Comparison of ENCODE assay signal across 13 cellular contexts in the genomic region with DNA sequence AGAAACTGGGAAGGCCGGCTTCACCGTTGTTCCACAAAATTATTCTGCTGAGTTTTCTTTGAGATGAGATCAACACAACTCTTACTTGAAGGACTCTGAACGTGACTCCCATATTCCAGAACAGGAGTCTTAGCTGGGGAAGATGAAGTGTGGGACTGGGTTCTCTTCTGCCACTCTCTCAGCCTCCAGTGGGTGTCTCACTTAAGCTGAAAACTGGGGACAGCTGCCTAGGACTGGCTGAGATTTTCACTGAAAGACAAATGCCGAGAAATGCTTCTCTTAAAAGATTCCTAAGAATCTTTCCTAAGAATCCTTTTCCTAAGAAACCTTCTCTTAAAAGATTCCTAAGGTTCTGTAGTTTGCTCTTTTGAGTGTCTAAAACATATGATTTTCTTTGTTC.
A peak's percentile ranks its signal among the peaks of the same experiment; 100 is the strongest.
DNase-seq lines count a peak whose midpoint lies in the region; ATAC-seq, FAIRE-seq and TF ChIP-seq lines count a peak whose summit lies in the region.
"Had no signal": no experiment of that assay in that cellular context is flagged by ENCODE, and none has a peak within 500 bp of the region (broad histone marks: within the 10 kb centered on the region; RNA-seq: fewer than 3 reads in every experiment).

No MANE protein-coding gene starts in this region.

- DNase-seq in NCI-H1436 (lab: John Stamatoyannopoulos, UW) = peak; percentile 18
- no peak for DNase-seq in NCI-H1436 treated with DMSO at 0.1 percent for 48 hours (lab: John Stamatoyannopoulos, UW)
- DNase-seq in HT-29 (ENCODE audit: low spot score) = peak; percentile 14
- peak; percentile 5 for DNase-seq in amniotic epithelial cell (ENCODE audit: low read depth)
- peak; percentile 6 for DNase-seq in nephron progenitor cell
- no peak for DNase-seq in urothelium cell line (ENCODE audit: low spot score)
- DNase-seq in activated CD4-positive, alpha-beta T cell treated with anti-CD3 and anti-CD28 coated beads, Interleukin-2, amount 50 U/mL, for 1 hour = no peak
- DNase-seq: activated naive CD4-positive, alpha-beta T cell treated with Interleukin-2 at 50 U/mL for 16 hours; CD4-positive, alpha-beta memory T cell; effector CD4-positive, alpha-beta T cell had no signal

- no peaks in the 10 kb centered on the region for H3K9me3 Mint-ChIP-seq in nephron progenitor cell
- H3K9me3 Mint-ChIP-seq in activated T-helper 17 cell treated with anti-CD3 and anti-CD28 coated beads, Interleukin-2, amount 50 U/mL, for 72 hours = no peaks in the 10 kb centered on the region
- H3K9me3 Mint-ChIP-seq: brain had no signal

- no peaks in the 10 kb centered on the region for H3K4me1 Mint-ChIP-seq in nephron progenitor cell
- H3K4me1 Mint-ChIP-seq in activated T-helper 17 cell treated with anti-CD3 and anti-CD28 coated beads, Interleukin-2, amount 50 U/mL, for 72 hours = no peaks in the 10 kb centered on the region
- H3K4me1 Mint-ChIP-seq: brain; CD4-positive, alpha-beta memory T cell had no signal

- H3K36me3 Mint-ChIP-seq in nephron progenitor cell (ENCODE audit: low read depth) = no peaks in the 10 kb centered on the region
- no peaks in the 10 kb centered on the region for H3K36me3 Mint-ChIP-seq in activated T-helper 17 cell treated with anti-CD3 and anti-CD28 coated beads, Interleukin-2, amount 50 U/mL, for 72 hours (ENCODE audit: low read depth)
- H3K36me3 Mint-ChIP-seq: brain; CD4-positive, alpha-beta memory T cell had no signal

- TF ChIP-seq CTCF in nephron progenitor cell (IDR thresholded peaks at IDR 0.05) = peak; percentile 10

- ATAC-seq in activated T-helper 17 cell treated with anti-CD3 and anti-CD28 coated beads, Interleukin-2, amount 50 U/mL, for 72 hours (replicated peaks) = no peak

- no peak for FAIRE-seq in urothelium cell line (lab: Jason Lieb, UNC)
- FAIRE-seq: G401.6 had no signal

- peak overlapping the region; percentile 70 for H3K27ac Mint-ChIP-seq in nephron progenitor cell
- no peak overlapping the region for H3K27ac Mint-ChIP-seq in activated T-helper 17 cell treated with anti-CD3 and anti-CD28 coated beads, Interleukin-2, amount 50 U/mL, for 72 hours
- H3K27ac Mint-ChIP-seq: brain; CD4-positive, alpha-beta memory T cell had no signal

- no peak overlapping the region for H3K4me3 Mint-ChIP-seq in nephron progenitor cell
- no peak overlapping the region for H3K4me3 Mint-ChIP-seq in activated T-helper 17 cell treated with anti-CD3 and anti-CD28 coated beads, Interleukin-2, amount 50 U/mL, for 72 hours
- H3K4me3 Mint-ChIP-seq: brain; CD4-positive, alpha-beta memory T cell had no signal

- H3K27me3 Mint-ChIP-seq in nephron progenitor cell (ENCODE audit: low read depth, poor library complexity) = peaks cover 5% of the 10 kb centered on the region
- no peaks in the 10 kb centered on the region for H3K27me3 Mint-ChIP-seq in activated T-helper 17 cell treated with anti-CD3 and anti-CD28 coated beads, Interleukin-2, amount 50 U/mL, for 72 hours

Comparison
In these comparisons a context has a peak if more than half of its experiments do, and no peak if none do; other contexts are left out.
1. DNase-seq: peak in NCI-H1436 (single experiment), HT-29 (single experiment), amniotic epithelial cell (single experiment) and nephron progenitor cell (single experiment); none in NCI-H1436 treated with DMSO at 0.1 percent for 48 hours (single experiment), urothelium cell line (single experiment) and activated CD4-positive, alpha-beta T cell treated with anti-CD3 and anti-CD28 coated beads, Interleukin-2, amount 50 U/mL, for 1 hour (single experiment).